ENCODE assay signal across 9 cellular contexts in genomic region chr18:63271881-63272299, GRCh38. TPM values are rescaled to one million over a fixed set of nuclear protein-coding genes. Genes with fewer than 3 reads are reported as not detected.
DNase-seq lines count a peak whose midpoint lies in the region; ATAC-seq and TF ChIP-seq lines count a peak whose summit lies in the region.
"Had no signal": no experiment of that assay in that cellular context is flagged by ENCODE, and none has a peak within 500 bp of the region (broad histone marks: within the 10 kb centered on the region; RNA-seq: fewer than 3 reads in every experiment).

No MANE protein-coding gene starts in this region.

- no peak overlapping the region for H2AFZ ChIP-seq in DND-41 (ENCODE audit: low read depth, low read length)

- H3K36me3 ChIP-seq in DND-41 (ENCODE audit: insufficient read depth, low read length) = peaks cover 26% of the 10 kb centered on the region
- H3K36me3 ChIP-seq: MG63 had no signal

- ATAC-seq in DND-41 (ENCODE audit: insufficient read depth, low read depth) (no peak), sciatic nerve (peak; percentile 82)

- H3K4me2 ChIP-seq in DND-41 (ENCODE audit: insufficient read depth, low read length) = no peak overlapping the region

- H3K4me1 ChIP-seq in DND-41 (ENCODE audit: insufficient read depth, low read length) = peaks cover 26% of the 10 kb centered on the region

- DNase-seq in DND-41 (no peak), NCI-H524 (lab: John Stamatoyannopoulos, UW) (peak; percentile 50 to 85), fibroblast of pulmonary artery (ENCODE audit: low read depth) (peak; percentile 2), sciatic nerve (ENCODE audit: low spot score) (no peak), NCI-H2029 treated with DMSO at 0.1 percent for 48 hours (lab: John Stamatoyannopoulos, UW) (no peak), NCI-H345 (lab: John Stamatoyannopoulos, UW) (no peak), substantia nigra (lab: John Stamatoyannopoulos, UW) (no peak)
- DNase-seq: H9, MG63 had no signal

- H3K27ac ChIP-seq in DND-41 (ENCODE audit: low read length) = peak overlapping the region; percentile 17; the same call in 1 of the 2 replicates
- H3K27ac ChIP-seq in substantia nigra (ENCODE audit: low read depth, low read length, poor library complexity, severe bottlenecking) = no peak overlapping the region

- intact Hi-C loops in sciatic nerve (cut with DNase I) = no loop called here

- no peaks in the 10 kb centered on the region for H3K9me3 ChIP-seq in DND-41 (ENCODE audit: insufficient read depth, low read length, severe bottlenecking)
- H3K9me3 ChIP-seq: MG63 had no signal

- H3K9ac ChIP-seq in DND-41 (ENCODE audit: low read depth, low read length) = no peak overlapping the region

- no peaks in the 10 kb centered on the region for H3K27me3 ChIP-seq in DND-41 (ENCODE audit: insufficient read depth, low read length, poor library complexity)
- H3K27me3 ChIP-seq: MG63 had no signal

- TF ChIP-seq CTCF in DND-41 (IDR thresholded peaks at IDR 0.05; ENCODE audit: borderline replicate concordance, extremely low read depth, low read length, poor library complexity, severe bottlenecking) = no peak
- no peak for TF ChIP-seq CTCF in fibroblast of pulmonary artery (IDR thresholded peaks at IDR 0.05; ENCODE audit: low read length, missing control alignments)

- peaks cover 50% of the 10 kb centered on the region for H4K20me1 ChIP-seq in DND-41 (ENCODE audit: insufficient read depth, low read length)

- H3K4me3 ChIP-seq in DND-41 (ENCODE audit: low read depth in 1 of 2, low read length in 2 of 2) (no peak overlapping the region), fibroblast of pulmonary artery (replicated peaks; ENCODE audit: low read depth, low read length) (no peak overlapping the region)
- H3K4me3 ChIP-seq: MG63 had no signal

- H3K79me2 ChIP-seq in DND-41 (ENCODE audit: insufficient read depth, low read length) = peaks cover 100% of the 10 kb centered on the region

RNA-seq across cellular contexts. Expression of gene BCL2, which starts 47.7 kb away (rescaled TPM):
- 47.3 TPM for total RNA-seq in sciatic nerve

Comparison
In these comparisons a context has a peak if more than half of its experiments do, and no peak if none do; other contexts are left out.
1. DNase-seq: peak in NCI-H524 (2 of 2) and fibroblast of pulmonary artery (single experiment); none in DND-41 (single experiment), sciatic nerve (single experiment), NCI-H2029 treated with DMSO at 0.1 percent for 48 hours (single experiment), NCI-H345 (single experiment) and substantia nigra (0 of 49).